Comparison of ENCODE assay signal across 21 cellular contexts in the genomic region with DNA sequence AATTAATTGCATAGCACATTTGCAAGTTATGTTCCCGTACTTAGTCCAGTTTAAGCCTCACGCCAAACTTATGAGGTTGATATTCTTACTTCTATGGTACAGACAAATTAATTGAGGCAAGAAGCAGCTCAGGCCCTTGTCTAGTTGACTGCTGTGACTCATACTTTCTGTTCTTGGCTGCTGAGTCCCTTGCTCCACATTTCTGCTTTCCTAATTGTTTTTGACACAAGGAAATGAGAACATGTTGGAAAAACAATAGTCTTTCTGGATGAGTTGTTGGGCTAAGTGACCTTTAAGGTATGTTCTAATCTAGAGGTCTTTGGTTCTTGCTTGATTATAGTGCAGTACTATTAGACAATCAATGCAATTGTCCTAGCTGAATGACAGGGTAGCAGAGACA.
"Had no signal": no experiment of that assay in that cellular context is flagged by ENCODE, and none has a peak within 500 bp of the region (broad histone marks: within the 10 kb centered on the region; RNA-seq: fewer than 3 reads in every experiment).

No MANE protein-coding gene starts in this region.

- H3K4me3 ChIP-seq: right lobe of liver, smooth muscle cell, suprapubic skin had no signal

- H3K36me3 Mint-ChIP-seq: activated naive CD4-positive, alpha-beta T cell treated with anti-CD3 and anti-CD28 coated beads, Interleukin-2, amount 50 U/mL, for 24 hours; brain had no signal

- DNase-seq: activated B cell treated with CpG ODN at 0.5 μM for 24 hours; activated CD4-positive, alpha-beta T cell treated with anti-CD3 and anti-CD28 coated beads for 48 hours; activated CD8-positive, alpha-beta T cell treated with anti-CD3 and anti-CD28 coated beads for 36 hours; activated effector memory CD4-positive, alpha-beta T cell treated with Interleukin-2 at 50 U/mL for 16 hours; activated T-cell treated with anti-CD3 and anti-CD28 coated beads, Interleukin-2, amount 50 U/mL, for 4 hours; amniotic stem cell; cortex of kidney; effector CD8-positive, alpha-beta T cell; hippocampal formation; kidney; occipital lobe; right lobe of liver; trophoblast cell had no signal

- H3K4me1 Mint-ChIP-seq: activated B cell treated with CpG ODN at 0.5 μM for 24 hours; activated naive CD4-positive, alpha-beta T cell treated with anti-CD3 and anti-CD28 coated beads, Interleukin-2, amount 50 U/mL, for 24 hours; central memory CD8-positive, alpha-beta T cell had no signal

- ATAC-seq: activated CD8-positive, alpha-beta T cell treated with anti-CD3 and anti-CD28 coated beads for 36 hours; activated T-cell treated with anti-CD3 and anti-CD28 coated beads, Interleukin-2, amount 50 U/mL, for 4 hours; right lobe of liver had no signal

- H3K27me3 Mint-ChIP-seq: activated B cell treated with CpG ODN at 0.5 μM for 24 hours; activated CD8-positive, alpha-beta T cell treated with anti-CD3 and anti-CD28 coated beads for 36 hours; activated naive CD4-positive, alpha-beta T cell treated with anti-CD3 and anti-CD28 coated beads, Interleukin-2, amount 50 U/mL, for 24 hours; brain; central memory CD8-positive, alpha-beta T cell; stimulated activated naive CD8-positive, alpha-beta T cell treated with anti-CD3 and anti-CD28 coated beads, Interleukin-15, Interleukin-2, amounts not matched to agents 100 ng/mL and 50 ng/mL, for 24 hours had no signal

- H3K27me3 ChIP-seq: right lobe of liver, suprapubic skin had no signal

- H3K4me1 ChIP-seq: right lobe of liver, suprapubic skin had no signal

- H3K36me3 ChIP-seq: right lobe of liver, suprapubic skin had no signal

- H3K27ac Mint-ChIP-seq: activated B cell treated with CpG ODN at 0.5 μM for 24 hours; activated CD8-positive, alpha-beta T cell treated with anti-CD3 and anti-CD28 coated beads for 36 hours; activated naive CD4-positive, alpha-beta T cell treated with anti-CD3 and anti-CD28 coated beads, Interleukin-2, amount 50 U/mL, for 24 hours; brain; nephron; stimulated activated naive CD8-positive, alpha-beta T cell treated with anti-CD3 and anti-CD28 coated beads, Interleukin-15, Interleukin-2, amounts not matched to agents 100 ng/mL and 50 ng/mL, for 24 hours; T-helper 2 cell treated with Interferon-gamma antibody and Interleukin-4, amounts not matched to agents 5 μg/mL and 100 μg/mL, for 36 hours had no signal

- H3K27ac ChIP-seq: right lobe of liver, suprapubic skin had no signal

- H3K4me2 ChIP-seq: smooth muscle cell had no signal

- H3K9me3 ChIP-seq: right lobe of liver, suprapubic skin had no signal

- H3K4me3 Mint-ChIP-seq: activated B cell treated with CpG ODN at 0.5 μM for 24 hours; activated CD8-positive, alpha-beta T cell treated with anti-CD3 and anti-CD28 coated beads for 36 hours; activated naive CD4-positive, alpha-beta T cell treated with anti-CD3 and anti-CD28 coated beads, Interleukin-2, amount 50 U/mL, for 24 hours; activated T-cell treated with anti-CD3 and anti-CD28 coated beads, Interleukin-2, amount 50 U/mL, for 4 hours; brain; central memory CD8-positive, alpha-beta T cell; nephron; stimulated activated naive CD8-positive, alpha-beta T cell treated with anti-CD3 and anti-CD28 coated beads, Interleukin-15, Interleukin-2, amounts not matched to agents 100 ng/mL and 50 ng/mL, for 24 hours; T-helper 2 cell treated with Interferon-gamma antibody and Interleukin-4, amounts not matched to agents 5 μg/mL and 100 μg/mL, for 36 hours had no signal

- H3K9me3 Mint-ChIP-seq: activated CD8-positive, alpha-beta T cell treated with anti-CD3 and anti-CD28 coated beads for 36 hours; activated naive CD4-positive, alpha-beta T cell treated with anti-CD3 and anti-CD28 coated beads, Interleukin-2, amount 50 U/mL, for 24 hours; brain; nephron had no signal
